Comparison of ENCODE assay signal across 16 cellular contexts in genomic region chr5:83323557-83323956, GRCh38.
"Had no signal": no experiment of that assay in that cellular context is flagged by ENCODE, and none has a peak within 500 bp of the region (broad histone marks: within the 10 kb centered on the region; RNA-seq: fewer than 3 reads in every experiment).

No MANE protein-coding gene starts in this region.

- H3K27ac ChIP-seq: testis, tibial nerve, upper lobe of right lung, vagina had no signal

- H3K4me1 Mint-ChIP-seq: naive thymus-derived CD8-positive, alpha-beta T cell; neural crest cell; stimulated activated naive B cell treated with anti-CD40 and anti-IgM and Interleukin-4, amounts not matched to agents 10 μg/mL and 1 μg/mL and 100 μg/mL, for 72 hours; stimulated activated naive CD8-positive, alpha-beta T cell treated with anti-CD3 and anti-CD28 coated beads, Interleukin-15, amount 100 ng/mL, for 72 hours had no signal

- H3K27me3 ChIP-seq: testis, tibial nerve, upper lobe of right lung, vagina had no signal

- H3K4me3 Mint-ChIP-seq: naive thymus-derived CD8-positive, alpha-beta T cell; neural crest cell; stimulated activated naive B cell treated with anti-CD40 and anti-IgM and Interleukin-4, amounts not matched to agents 10 μg/mL and 1 μg/mL and 100 μg/mL, for 72 hours; stimulated activated naive CD8-positive, alpha-beta T cell treated with anti-CD3 and anti-CD28 coated beads, Interleukin-15, amount 100 ng/mL, for 72 hours had no signal

- H3K9me3 Mint-ChIP-seq: neural crest cell; stimulated activated naive CD8-positive, alpha-beta T cell treated with anti-CD3 and anti-CD28 coated beads, Interleukin-15, amount 100 ng/mL, for 72 hours had no signal

- H3K36me3 ChIP-seq: tibial nerve, upper lobe of right lung, vagina had no signal

- H3K36me3 Mint-ChIP-seq: naive thymus-derived CD8-positive, alpha-beta T cell had no signal

- H3K27ac Mint-ChIP-seq: naive thymus-derived CD8-positive, alpha-beta T cell; stimulated activated naive B cell treated with anti-CD40 and anti-IgM and Interleukin-4, amounts not matched to agents 10 μg/mL and 1 μg/mL and 100 μg/mL, for 72 hours; stimulated activated naive CD8-positive, alpha-beta T cell treated with anti-CD3 and anti-CD28 coated beads, Interleukin-15, amount 100 ng/mL, for 72 hours had no signal

- H3K27me3 Mint-ChIP-seq: naive thymus-derived CD8-positive, alpha-beta T cell; stimulated activated naive B cell treated with anti-CD40 and anti-IgM and Interleukin-4, amounts not matched to agents 10 μg/mL and 1 μg/mL and 100 μg/mL, for 72 hours; stimulated activated naive CD8-positive, alpha-beta T cell treated with anti-CD3 and anti-CD28 coated beads, Interleukin-15, amount 100 ng/mL, for 72 hours had no signal

- H3K9me3 ChIP-seq: testis, tibial nerve, upper lobe of right lung, vagina had no signal

- DNase-seq: effector CD8-positive, alpha-beta T cell; islet precursor cell; mammary epithelial cell; naive thymus-derived CD8-positive, alpha-beta T cell; posterior cingulate gyrus; stimulated activated CD4-positive, alpha-beta T cell treated with anti-CD3 and anti-CD28 coated beads, Interleukin-2, amount 100 ng/mL, for 24 hours; stimulated activated CD4-positive, alpha-beta T cell treated with anti-CD3 and anti-CD28 coated beads, Interleukin-4, amount 100 ng/mL, for 4 hours; stimulated activated naive B cell treated with anti-CD40 and anti-IgM and Interleukin-4, amounts not matched to agents 10 μg/mL and 1 μg/mL and 100 μg/mL, for 72 hours; stimulated activated naive CD8-positive, alpha-beta T cell treated with anti-CD3 and anti-CD28 coated beads, Interleukin-15, amount 100 ng/mL, for 72 hours; testis; upper lobe of right lung had no signal

- H3K4me1 ChIP-seq: testis, tibial nerve, upper lobe of right lung, vagina had no signal

- H3K4me3 ChIP-seq: testis, tibial nerve, upper lobe of right lung, vagina had no signal

- ATAC-seq: left lobe of liver; naive thymus-derived CD8-positive, alpha-beta T cell; sciatic nerve; stimulated activated naive B cell treated with anti-CD40 and anti-IgM and Interleukin-4, amounts not matched to agents 10 μg/mL and 1 μg/mL and 100 μg/mL, for 72 hours; stimulated activated naive CD8-positive, alpha-beta T cell treated with anti-CD3 and anti-CD28 coated beads, Interleukin-15, amount 100 ng/mL, for 72 hours; upper lobe of right lung had no signal
